ENCODE assay signal across 8 cellular contexts in the genomic region with DNA sequence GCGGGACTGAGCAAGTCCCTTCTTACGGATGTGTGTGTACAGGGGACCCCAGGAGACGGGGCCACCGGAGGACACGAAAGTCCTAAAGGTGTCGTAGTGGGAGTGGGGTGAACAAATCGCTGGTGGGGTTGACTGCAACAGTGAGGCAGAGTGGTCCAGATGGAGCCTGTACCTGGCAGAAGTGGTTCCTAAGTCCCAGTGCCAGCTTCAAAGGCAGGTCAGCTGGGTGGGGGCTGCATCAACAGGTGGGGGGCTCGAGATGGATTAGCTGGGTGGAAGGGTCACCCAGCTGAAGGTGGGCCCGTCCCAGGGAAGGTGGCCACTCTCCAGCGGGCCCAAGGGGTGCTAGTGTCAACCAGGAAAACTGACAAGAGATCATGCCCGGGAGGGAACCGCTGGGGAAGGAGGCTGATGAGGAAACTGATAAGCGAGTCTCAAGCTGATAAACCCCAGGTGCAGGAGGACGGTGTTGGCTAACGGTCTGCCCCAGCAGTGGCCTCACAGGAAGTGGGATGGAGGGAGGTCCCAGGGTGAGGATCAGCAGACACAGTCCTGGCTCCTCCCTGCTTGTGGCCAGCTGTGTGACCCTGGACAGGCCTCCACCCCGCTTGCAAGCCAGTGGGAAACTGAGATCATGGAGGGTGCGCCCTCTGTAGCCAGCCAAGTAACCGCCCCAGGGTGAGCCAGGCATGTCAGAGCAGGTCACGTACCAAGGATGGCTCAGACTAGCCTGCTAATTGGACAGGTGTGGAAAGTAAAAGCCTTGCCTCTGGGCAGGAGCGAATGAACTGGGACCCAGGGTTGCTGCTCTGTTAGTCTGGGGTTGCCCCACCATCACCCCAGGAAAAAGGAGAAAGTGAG. TPM values are rescaled to one million over a fixed set of nuclear protein-coding genes. Genes with fewer than 3 reads are reported as not detected.
DNase-seq lines count a peak whose midpoint lies in the region; ATAC-seq, FAIRE-seq and TF ChIP-seq lines count a peak whose summit lies in the region.

No MANE protein-coding gene starts in this region.

- H4K20me1 ChIP-seq in DOHH2 (ENCODE audit: control insufficient read depth, insufficient read depth, low read depth, low read length) (no peaks in the 10 kb centered on the region), IMR-90 (ENCODE audit: insufficient read depth, low read length) (peaks cover 10% of the 10 kb centered on the region)

- H3K4me2 ChIP-seq in DOHH2 (ENCODE audit: low read length) (peak overlapping the region; percentile 99), IMR-90 (ENCODE audit: low read depth, low read length) (peak overlapping the region; percentile 94)

- peak overlapping the region; percentile 15; the same call in 1 of the 3 replicates for H2BK15ac ChIP-seq in IMR-90 (ENCODE audit: low read depth, low read length)

- DNase-seq in IMR-90: peak; percentile 80
- peak; percentile 72 for DNase-seq in T-helper 2 cell treated with Interferon-gamma antibody and Interleukin-4, amounts not matched to agents 5 μg/mL and 100 μg/mL, for 36 hours (ENCODE audit: low spot score)
- peak; percentile 54 to 74 for DNase-seq in lung microvascular endothelial cell (ENCODE audit: low read depth in 2 of 2)
- no peak for DNase-seq in D721Med (ENCODE audit: insufficient read length, low spot score)

- H3K79me2 ChIP-seq in DOHH2 (ENCODE audit: control insufficient read depth, low read length): peaks cover 5% of the 10 kb centered on the region; the same call in 1 of the 2 replicates

- TF ChIP-seq CTCF in DOHH2 (IDR thresholded peaks at IDR 0.05; ENCODE audit: low read depth, low read length, poor library complexity, severe bottlenecking): peak; percentile 60
- TF ChIP-seq CTCF in IMR-90 (conservative IDR thresholded peaks at IDR 0.05; ENCODE audit: low read depth, low read length): no peak
- TF ChIP-seq CTCF in D721Med (IDR thresholded peaks at IDR 0.05; ENCODE audit: insufficient read depth, missing control alignments): no peak

- H3K4me3 Mint-ChIP-seq in T-helper 2 cell treated with Interferon-gamma antibody and Interleukin-4, amounts not matched to agents 5 μg/mL and 100 μg/mL, for 36 hours: peak overlapping the region; percentile 96

- POLR2A ChIA-PET in IMR-90 (lab: Charles Lee; ENCODE audit: unreplicated experiment): interaction anchor here (0.5 kb wide), 1 partner anchor 193 kb away, joined by 6 read pairs; no protein-coding TSS in a partner anchor

- peak; percentile 59; the same call in 1 of the 2 replicates for TF ChIP-seq POLR2A in IMR-90 (IDR thresholded peaks at IDR 0.05; ENCODE audit: low read depth, low read length)

- H3K27ac ChIP-seq in DOHH2 (ENCODE audit: low read depth, low read length) (peak overlapping the region; percentile 54), IMR-90 (ENCODE audit: insufficient read depth, low read length) (peak overlapping the region; percentile 68), duodenal mucosa (ENCODE audit: low read depth, low read length) (peak overlapping the region; percentile 84), temporal lobe (ENCODE audit: low read depth, low read length) (peak overlapping the region; percentile 92)

- H3K9me3 Mint-ChIP-seq in T-helper 2 cell treated with Interferon-gamma antibody and Interleukin-4, amounts not matched to agents 5 μg/mL and 100 μg/mL, for 36 hours: no peaks in the 10 kb centered on the region

- peaks cover 16% of the 10 kb centered on the region for H3K4me1 Mint-ChIP-seq in T-helper 2 cell treated with Interferon-gamma antibody and Interleukin-4, amounts not matched to agents 5 μg/mL and 100 μg/mL, for 36 hours (ENCODE audit: low read depth)

- peak overlapping the region; percentile 64 for H2BK20ac ChIP-seq in IMR-90 (ENCODE audit: low read depth, low read length)

- peak overlapping the region; percentile 74 for H3K9ac ChIP-seq in IMR-90 (ENCODE audit: low read depth, low read length)
- H3K9ac ChIP-seq in duodenal mucosa (ENCODE audit: low read depth in 1 of 2, low read length in 2 of 2): peak overlapping the region; percentile 76 to 92

- H3K27ac Mint-ChIP-seq in T-helper 2 cell treated with Interferon-gamma antibody and Interleukin-4, amounts not matched to agents 5 μg/mL and 100 μg/mL, for 36 hours: peak overlapping the region; percentile 90

- TF ChIP-seq RAD21 in IMR-90 (IDR thresholded peaks at IDR 0.05; ENCODE audit: low read length): no peak

- H2BK120ac ChIP-seq in IMR-90 (ENCODE audit: low read depth, low read length): peak overlapping the region; percentile 79

- in situ Hi-C loops in IMR-90 (cut with MboI; ENCODE audit: low sequenced_read_pairs): no loop called here

- H3K4me1 ChIP-seq in DOHH2 (ENCODE audit: control insufficient read depth, low read length) (peaks cover 32% of the 10 kb centered on the region), IMR-90 (ENCODE audit: control insufficient read depth, insufficient read depth, low read length) (peaks cover 7% of the 10 kb centered on the region), duodenal mucosa (ENCODE audit: control insufficient read depth in 1 of 2, insufficient read depth in 2 of 2, low read length in 2 of 2) (peaks cover 32 to 41% of the 10 kb centered on the region in 2 donors)

- peak overlapping the region; percentile 53 for H2BK5ac ChIP-seq in IMR-90 (ENCODE audit: low read depth, low read length, poor library complexity, severe bottlenecking)

- no peaks in the 10 kb centered on the region for H3K27me3 ChIP-seq in DOHH2 (ENCODE audit: control insufficient read depth, low read length)
- H3K27me3 ChIP-seq in IMR-90 (ENCODE audit: control insufficient read depth, insufficient read depth, low read length): no peaks in the 10 kb centered on the region
- no peaks in the 10 kb centered on the region for H3K27me3 ChIP-seq in duodenal mucosa (ENCODE audit: control insufficient read depth in 1 of 2, insufficient read depth in 2 of 2, low read length in 2 of 2)

- intact Hi-C loops in IMR-90 (cut with micrococcal nuclease): loop anchor here (5.0 to 10.0 kb wide), 3 partner anchors 125 to 915 kb away; partner anchors contain the start of genes ZNF646 and ZNF668

- H3K9me1 ChIP-seq in IMR-90 (ENCODE audit: insufficient read depth, low read length): peaks cover 11% of the 10 kb centered on the region; the same call in 1 of the 2 replicates

- WGBS in IMR-90 (ENCODE audit: extremely low coverage in 2 of 2, insufficient read length in 1 of 2), 2 experiments: 18% methylated on average over 12 of the region's 20 CpGs; no CpG with 5 or more reads in 1 of the 2 experiments

- H2AK9ac ChIP-seq in IMR-90 (replicated peaks; ENCODE audit: low read depth, low read length, poor library complexity): peak overlapping the region; percentile 100

- no peak overlapping the region; the same call in 1 of the 2 replicates for H3K56ac ChIP-seq in IMR-90 (ENCODE audit: extremely low read depth, insufficient read depth, low read length)

- ATAC-seq in GM19467 (IDR thresholded peaks at IDR 0.05; ENCODE audit: unreplicated experiment) (peak; percentile 39), IMR-90 (ENCODE audit: low read depth) (peak; percentile 47)

- H3K4ac ChIP-seq in IMR-90 (ENCODE audit: low read depth, low read length): peak overlapping the region; percentile 97

- H3K4me3 ChIP-seq in DOHH2 (ENCODE audit: low read length) (peak overlapping the region; percentile 83), IMR-90 (ENCODE audit: insufficient read depth, low read depth, low read length) (peak overlapping the region; percentile 79), duodenal mucosa (ENCODE audit: low read depth in 1 of 2, low read length in 2 of 2) (peak overlapping the region; percentile 79 to 95)

- peak overlapping the region; percentile 63 to 89 for H4K8ac ChIP-seq in IMR-90 (ENCODE audit: low read depth in 2 of 2, low read length in 2 of 2)

- H3K14ac ChIP-seq in IMR-90 (replicated peaks; ENCODE audit: low read depth, low read length): peak overlapping the region; percentile 94

- no peaks in the 10 kb centered on the region for H3K9me2 ChIP-seq in DOHH2 (replicated peaks; ENCODE audit: control insufficient read depth, low read length)

- H3K27me3 Mint-ChIP-seq in T-helper 2 cell treated with Interferon-gamma antibody and Interleukin-4, amounts not matched to agents 5 μg/mL and 100 μg/mL, for 36 hours (ENCODE audit: low read depth): no peaks in the 10 kb centered on the region

- no peak for FAIRE-seq in D721Med (lab: Jason Lieb, UNC)

- H3F3A ChIP-seq in DOHH2 (ENCODE audit: control insufficient read depth, insufficient read depth): peaks cover 14% of the 10 kb centered on the region

- no TSS peak for BruUV-seq in IMR-90 (replicated peaks; lab: Mats Ljungman, UMichigan)

- dilution Hi-C loops in IMR-90 (cut with HindIII; ENCODE audit: low sequenced_read_pairs, unreplicated experiment): no loop called here

- peaks cover 16% of the 10 kb centered on the region for H3K36me3 Mint-ChIP-seq in T-helper 2 cell treated with Interferon-gamma antibody and Interleukin-4, amounts not matched to agents 5 μg/mL and 100 μg/mL, for 36 hours (ENCODE audit: low read depth)

- H3K18ac ChIP-seq in IMR-90 (ENCODE audit: low read depth, low read length): peak overlapping the region; percentile 3

- H2AFZ ChIP-seq in IMR-90 (replicated peaks; ENCODE audit: low read length, poor library complexity): peak overlapping the region; percentile 75

- peak overlapping the region; percentile 84 for H4K91ac ChIP-seq in IMR-90 (ENCODE audit: insufficient read depth, low read depth, low read length)

- CTCF ChIA-PET in IMR-90 (lab: Yijun Ruan, JAX): no interaction called here

- peak overlapping the region; percentile 97 for H3K23ac ChIP-seq in IMR-90 (ENCODE audit: low read depth, low read length)

- H3K79me1 ChIP-seq in IMR-90 (ENCODE audit: low read depth in 1 of 2, low read length in 2 of 2): peaks cover 10 to 39% of the 10 kb centered on the region in 2 experiments; a peak in 3 of 4 replicates

- H3K9me3 ChIP-seq in DOHH2 (ENCODE audit: control insufficient read depth, insufficient read depth, low read length) (no peaks in the 10 kb centered on the region), IMR-90 (ENCODE audit: control insufficient read depth, insufficient read depth, low read length) (no peaks in the 10 kb centered on the region), duodenal mucosa (ENCODE audit: control insufficient read depth in 1 of 2, low read length in 2 of 2) (no peaks in the 10 kb centered on the region)

- H2AK5ac ChIP-seq in IMR-90 (ENCODE audit: low read depth, low read length): peak overlapping the region; percentile 93

- peaks cover 9% of the 10 kb centered on the region; the same call in 1 of the 2 replicates for H3K36me3 ChIP-seq in DOHH2 (ENCODE audit: control insufficient read depth, low read length)
- H3K36me3 ChIP-seq in IMR-90 (ENCODE audit: control insufficient read depth, insufficient read depth, low read length): peaks cover 14% of the 10 kb centered on the region
- peaks cover 0 to 10% of the 10 kb centered on the region in 2 donors for H3K36me3 ChIP-seq in duodenal mucosa (ENCODE audit: control insufficient read depth in 1 of 2, insufficient read depth in 2 of 2, low read length in 2 of 2)

- H4K5ac ChIP-seq in IMR-90 (ENCODE audit: low read depth, low read length): peak overlapping the region; percentile 44

RNA-seq across cellular contexts. Expression of gene ORAI3, which starts 1.0 kb away (rescaled TPM):
- 6.8 and 6.9 TPM in 2 replicates for total RNA-seq in IMR-90 (2012; rRNA removed)
- 16.9 TPM in 2 replicates for polyA plus RNA-seq in IMR-90 (2012; rRNA removed)
- polyA plus RNA-seq in IMR-90 (2012; cell fraction: cytosol; rRNA removed): 16.1 and 29.4 TPM in 2 replicates
- polyA plus RNA-seq in IMR-90 (2012; cell fraction: nucleus; rRNA removed; ENCODE audit: low replicate concordance): 12.4 and 15.2 TPM in 2 replicates
- total RNA-seq in lung microvascular endothelial cell: 22.9 and 24.8 TPM in 2 replicates
- total RNA-seq in temporal lobe: 2.7 TPM

RNA-seq across cellular contexts. Expression of gene SETD1A, which starts 7.7 kb away (rescaled TPM):
- 0.54 and 0.56 TPM in 2 replicates for total RNA-seq in IMR-90 (2012; rRNA removed)
- 5.8 and 6.5 TPM in 2 replicates for polyA plus RNA-seq in IMR-90 (2012; rRNA removed)
- 3.3 and 4.8 TPM in 2 replicates for polyA plus RNA-seq in IMR-90 (2012; cell fraction: cytosol; rRNA removed)
- polyA plus RNA-seq in IMR-90 (2012; cell fraction: nucleus; rRNA removed; ENCODE audit: low replicate concordance): 16.4 and 29.7 TPM in 2 replicates
- 1.7 and 2.2 TPM in 2 replicates for total RNA-seq in lung microvascular endothelial cell
- 3.4 TPM for total RNA-seq in temporal lobe

RNA-seq across cellular contexts. Expression of gene FBXL19, which starts 26.5 kb away (rescaled TPM):
- total RNA-seq in IMR-90 (2012; rRNA removed) (5.0 and 5.8 TPM in 2 replicates), lung microvascular endothelial cell (14.3 and 15.7 TPM in 2 replicates), temporal lobe (42.3 TPM)
- polyA plus RNA-seq in IMR-90 (2012; rRNA removed): 13.8 and 19.6 TPM in 2 replicates
- 14.1 and 16.6 TPM in 2 replicates for polyA plus RNA-seq in IMR-90 (2012; cell fraction: cytosol; rRNA removed)
- 29.8 and 57.4 TPM in 2 replicates for polyA plus RNA-seq in IMR-90 (2012; cell fraction: nucleus; rRNA removed; ENCODE audit: low replicate concordance)

RNA-seq across cellular contexts. Expression of gene HSD3B7, which starts 35.1 kb away (rescaled TPM):
- 9.4 and 11.3 TPM in 2 replicates for total RNA-seq in IMR-90 (2012; rRNA removed)
- polyA plus RNA-seq in IMR-90 (2012; rRNA removed): 8.5 and 9.3 TPM in 2 replicates
- 9.7 and 12.6 TPM in 2 replicates for polyA plus RNA-seq in IMR-90 (2012; cell fraction: cytosol; rRNA removed)
- 10.7 and 21.0 TPM in 2 replicates for polyA plus RNA-seq in IMR-90 (2012; cell fraction: nucleus; rRNA removed; ENCODE audit: low replicate concordance)
- 13.3 and 26.0 TPM in 2 replicates for total RNA-seq in lung microvascular endothelial cell
- 0.74 TPM for total RNA-seq in temporal lobe

RNA-seq across cellular contexts. Expression of gene CTF1, which starts 53.5 kb away (rescaled TPM):
- total RNA-seq in IMR-90 (2012; rRNA removed): 0.18 and 0.56 TPM in 2 replicates
- 12.9 and 13.8 TPM in 2 replicates for polyA plus RNA-seq in IMR-90 (2012; rRNA removed)
- polyA plus RNA-seq in IMR-90 (2012; cell fraction: cytosol; rRNA removed): 12.9 and 21.8 TPM in 2 replicates
- polyA plus RNA-seq in IMR-90 (2012; cell fraction: nucleus; rRNA removed; ENCODE audit: low replicate concordance): 10.8 and 14.0 TPM in 2 replicates
- total RNA-seq in lung microvascular endothelial cell: 0.22 and 0.40 TPM in 2 replicates
- total RNA-seq in temporal lobe: under 0.01 TPM
